Comparison of ENCODE assay signal across 13 cellular contexts in genomic region chr15:59168536-59168935, GRCh38. TPM values are rescaled to one million over a fixed set of nuclear protein-coding genes. Genes with fewer than 3 reads are reported as not detected.
DNase-seq lines count a peak whose midpoint lies in the region; ATAC-seq, FAIRE-seq and TF ChIP-seq lines count a peak whose summit lies in the region.
"Had no signal": no experiment of that assay in that cellular context is flagged by ENCODE, and none has a peak within 500 bp of the region (broad histone marks: within the 10 kb centered on the region; RNA-seq: fewer than 3 reads in every experiment).

No MANE protein-coding gene starts in this region.

- peak; percentile 48 for DNase-seq in H4 (ENCODE audit: low spot score)
- peak; percentile 17 for DNase-seq in SK-MEL-5 (ENCODE audit: low read depth, low spot score)
- DNase-seq in fibroblast of mammary gland (ENCODE audit: low read depth), result peak; percentile 73
- DNase-seq in osteocyte (ENCODE audit: extremely low spot score, unreplicated experiment), result no peak
- no peak for DNase-seq in GM12892 (ENCODE audit: insufficient read length)
- DNase-seq: anterior cingulate cortex, H7, naive B cell, NCI-H2107, OCI-M1 had no signal

- FAIRE-seq in GM12892 (lab: Jason Lieb, UNC), result no peak

- no peaks in the 10 kb centered on the region for H3K27me3 Mint-ChIP-seq in osteocyte (ENCODE audit: unreplicated experiment)
- H3K27me3 Mint-ChIP-seq: naive B cell had no signal

- no peaks in the 10 kb centered on the region for H3K9me3 ChIP-seq in subcutaneous abdominal adipose tissue (ENCODE audit: control insufficient read depth in 5 of 5, low read length in 5 of 5)

- ATAC-seq in GM21526 (IDR thresholded peaks at IDR 0.05; ENCODE audit: low FRiP score, unreplicated experiment), result no peak

- peaks cover 0 to 26% (median 9%) of the 10 kb centered on the region in 5 donors for H3K36me3 ChIP-seq in subcutaneous abdominal adipose tissue (ENCODE audit: control insufficient read depth in 5 of 5, insufficient read depth in 5 of 5, low read length in 5 of 5)

- peaks cover 23% of the 10 kb centered on the region for H3K36me3 Mint-ChIP-seq in osteocyte (ENCODE audit: unreplicated experiment)

- no peaks in the 10 kb centered on the region for H3K27me3 ChIP-seq in subcutaneous abdominal adipose tissue (ENCODE audit: control insufficient read depth in 5 of 5, insufficient read depth in 4 of 5, low read length in 5 of 5)

- H3K9ac ChIP-seq in subcutaneous abdominal adipose tissue (ENCODE audit: low read length in 5 of 5), result no peak overlapping the region

- H3K4me3 Mint-ChIP-seq in osteocyte (ENCODE audit: unreplicated experiment), result no peak overlapping the region
- H3K4me3 Mint-ChIP-seq: naive B cell had no signal

- TF ChIP-seq POLR2A in GM12892 (IDR thresholded peaks at IDR 0.05; ENCODE audit: low read depth, low read length), result no peak

- in situ Hi-C loops in SK-MEL-5 (cut with HindIII; ENCODE audit: low pct_unique_long_range_greater_than_20kb, low sequenced_read_pairs), result no loop called here

- H3K4me1 ChIP-seq in subcutaneous abdominal adipose tissue (ENCODE audit: control insufficient read depth in 5 of 5, insufficient read depth in 5 of 5, low read length in 5 of 5), result peaks cover 4 to 27% (median 20%) of the 10 kb centered on the region in 5 donors

- no peak overlapping the region for H3K4me3 ChIP-seq in fibroblast of mammary gland (ENCODE audit: control insufficient read depth, low read depth, low read length)
- H3K4me3 ChIP-seq in subcutaneous abdominal adipose tissue (ENCODE audit: low read depth in 1 of 5, low read length in 5 of 5), result no peak overlapping the region

- peak overlapping the region; percentile 48 for H3K27ac ChIP-seq in subcutaneous abdominal adipose tissue (ENCODE audit: low read depth, low read length)

- TF ChIP-seq CTCF in fibroblast of mammary gland (conservative IDR thresholded peaks at IDR 0.05; ENCODE audit: control insufficient read depth, insufficient read depth, low read depth, low read length), result no peak
- TF ChIP-seq CTCF in osteocyte (IDR thresholded peaks at IDR 0.05), result no peak

- H3K9me3 Mint-ChIP-seq in osteocyte (ENCODE audit: unreplicated experiment), result no peaks in the 10 kb centered on the region

- peaks cover 35% of the 10 kb centered on the region for H3K4me1 Mint-ChIP-seq in osteocyte (ENCODE audit: unreplicated experiment)

- no peak overlapping the region for H3K27ac Mint-ChIP-seq in osteocyte (ENCODE audit: unreplicated experiment)

RNA-seq across cellular contexts. Expression of gene LDHAL6B, which starts 38.1 kb away (rescaled TPM):
- not detected in 2 replicates for total RNA-seq in H4 (2014; rRNA removed; shearing (Covaris generic))
- not detected in 2 replicates for total RNA-seq in SK-MEL-5 (2014; rRNA removed; shearing (Covaris generic))
- not detected in 2 replicates for polyA plus RNA-seq in SK-MEL-5 (2015; cell fraction: cytosol; rRNA removed)
- not detected in 2 replicates for polyA plus RNA-seq in SK-MEL-5 (2015; cell fraction: nucleus; rRNA removed)
- not detected in 2 replicates for total RNA-seq in osteocyte
- polyA plus RNA-seq in GM12892 (2012; ENCODE audit: missing spikeins), result 1.00 TPM
- total RNA-seq: H7, skeletal muscle tissue had no signal

Comparison
In these comparisons a context has a peak if more than half of its experiments do, and no peak if none do; other contexts are left out.
1. DNase-seq: peak in H4 (single experiment), SK-MEL-5 (single experiment) and fibroblast of mammary gland (single experiment); none in osteocyte (single experiment) and GM12892 (single experiment).